Comparison of ENCODE assay signal across 1 cellular context in the genomic region with DNA sequence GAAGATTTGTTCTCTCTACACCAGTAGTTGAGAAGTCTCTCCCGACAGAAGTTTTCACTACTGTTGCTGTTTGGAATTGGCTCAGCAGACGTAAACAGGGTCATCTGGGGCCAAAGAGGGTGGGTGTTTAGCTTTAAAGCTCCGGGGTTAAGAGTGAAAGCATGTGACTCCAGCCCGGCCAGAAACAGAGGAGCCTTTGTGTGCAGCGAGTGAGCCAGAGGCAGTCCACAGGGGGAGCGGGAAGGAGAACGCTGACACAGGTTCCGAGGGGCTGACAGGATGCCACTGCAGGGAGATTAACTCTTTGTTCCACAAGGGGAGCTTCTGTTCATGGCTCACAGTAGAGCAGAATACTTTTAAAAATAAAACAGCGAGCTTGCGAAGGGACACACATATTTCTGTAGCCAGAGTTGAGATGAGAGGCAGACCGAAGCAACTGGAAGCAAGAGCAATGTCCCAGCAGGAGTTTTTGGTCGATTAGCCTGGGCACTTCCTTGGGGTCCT.
A peak's percentile ranks its signal among the peaks of the same experiment; 100 is the strongest.
TF ChIP-seq lines count a peak whose summit lies in the region.

No MANE protein-coding gene starts in this region.

TF ChIP-seq in HepG2, 621 proteins besides CTCF, POLR2A, EP300 and RAD21 (continued from another document and continues in another):
- TF ChIP-seq ZNF142 (CRISPR knock-in tag; IDR thresholded peaks at IDR 0.05) (no peak), ZNF7 (CRISPR knock-in tag; IDR thresholded peaks at IDR 0.05) (no peak), MLX (CRISPR knock-in tag; IDR thresholded peaks at IDR 0.05) (peak; percentile 83), TEAD2 (CRISPR knock-in tag; IDR thresholded peaks at IDR 0.05) (no peak), ZNF782 (CRISPR knock-in tag; IDR thresholded peaks at IDR 0.05; ENCODE audit: borderline replicate concordance) (no peak), GZF1 (CRISPR knock-in tag; IDR thresholded peaks at IDR 0.05) (no peak), ETV5 (CRISPR knock-in tag; IDR thresholded peaks at IDR 0.05; ENCODE audit: borderline replicate concordance) (peak; percentile 63; the same call in 1 of the 2 replicates), YEATS2 (CRISPR knock-in tag; IDR thresholded peaks at IDR 0.05; ENCODE audit: borderline replicate concordance) (no peak; the same call in 1 of the 2 replicates), RARG (CRISPR knock-in tag; IDR thresholded peaks at IDR 0.05; ENCODE audit: low read depth) (no peak), YY1 (IDR thresholded peaks at IDR 0.05; ENCODE audit: insufficient read depth, insufficient replicate concordance, low read depth, low read length) (peak; percentile 37), ZFYVE20 (CRISPR knock-in tag; IDR thresholded peaks at IDR 0.05; ENCODE audit: borderline replicate concordance, low read depth) (no peak), RXRB (CRISPR knock-in tag; IDR thresholded peaks at IDR 0.05; ENCODE audit: borderline replicate concordance) (peak; percentile 100), ZNF232 (CRISPR knock-in tag; IDR thresholded peaks at IDR 0.05; ENCODE audit: borderline replicate concordance) (no peak), ZNF660 (CRISPR knock-in tag; IDR thresholded peaks at IDR 0.05; ENCODE audit: borderline replicate concordance, low read depth) (no peak), ELK4 (CRISPR knock-in tag; IDR thresholded peaks at IDR 0.05; ENCODE audit: borderline replicate concordance) (no peak), ZNF335 (CRISPR knock-in tag; IDR thresholded peaks at IDR 0.05) (0 out of 2 replicates have a peak, but pooled peaks have one; percentile 50), MAZ (IDR thresholded peaks at IDR 0.05; ENCODE audit: borderline replicate concordance, low read depth, low read length) (peak; percentile 58; the same call in 1 of the 2 replicates), MAZ (CRISPR knock-in tag; IDR thresholded peaks at IDR 0.05; ENCODE audit: low read depth) (no peak), ZNF329 (CRISPR knock-in tag; IDR thresholded peaks at IDR 0.05; ENCODE audit: low read depth) (no peak), HMG20B (CRISPR knock-in tag; conservative IDR thresholded peaks at IDR 0.05) (no peak), DNMT1 (CRISPR knock-in tag; IDR thresholded peaks at IDR 0.05) (no peak), SAP130 (CRISPR knock-in tag; IDR thresholded peaks at IDR 0.05; ENCODE audit: low read depth) (peak; percentile 95), ZNF780A (CRISPR knock-in tag; IDR thresholded peaks at IDR 0.05) (no peak), E2F5 (CRISPR knock-in tag; conservative IDR thresholded peaks at IDR 0.05) (no peak), ZNF207 (IDR thresholded peaks at IDR 0.05; ENCODE audit: borderline replicate concordance) (no peak), POLR2AphosphoS2 (IDR thresholded peaks at IDR 0.05; ENCODE audit: low read depth, low read length) (0 out of 2 replicates have a peak, but pooled peaks have one; percentile 52), RCOR2 (CRISPR knock-in tag; IDR thresholded peaks at IDR 0.05) (peak; percentile 24; the same call in 1 of the 2 replicates), SSRP1 (CRISPR knock-in tag; IDR thresholded peaks at IDR 0.05) (peak; percentile 78; the same call in 1 of the 2 replicates), AHDC1 (CRISPR knock-in tag; IDR thresholded peaks at IDR 0.05; ENCODE audit: borderline replicate concordance) (peak; percentile 63; the same call in 1 of the 2 replicates), ZFAT (CRISPR knock-in tag; conservative IDR thresholded peaks at IDR 0.05) (no peak), MZF1 (CRISPR knock-in tag; IDR thresholded peaks at IDR 0.05; ENCODE audit: borderline replicate concordance) (no peak), YEATS4 (CRISPR knock-in tag; IDR thresholded peaks at IDR 0.05; ENCODE audit: borderline replicate concordance) (peak; percentile 64; the same call in 1 of the 2 replicates), ZNF530 (CRISPR knock-in tag; IDR thresholded peaks at IDR 0.05; ENCODE audit: low read depth) (no peak), AGO2 (optimal IDR thresholded peaks at IDR 0.05; ENCODE audit: low read depth, low read length) (no peak), THRA (CRISPR knock-in tag; IDR thresholded peaks at IDR 0.05; ENCODE audit: borderline replicate concordance) (peak; percentile 100)
- TF ChIP-seq, protein P1, sequence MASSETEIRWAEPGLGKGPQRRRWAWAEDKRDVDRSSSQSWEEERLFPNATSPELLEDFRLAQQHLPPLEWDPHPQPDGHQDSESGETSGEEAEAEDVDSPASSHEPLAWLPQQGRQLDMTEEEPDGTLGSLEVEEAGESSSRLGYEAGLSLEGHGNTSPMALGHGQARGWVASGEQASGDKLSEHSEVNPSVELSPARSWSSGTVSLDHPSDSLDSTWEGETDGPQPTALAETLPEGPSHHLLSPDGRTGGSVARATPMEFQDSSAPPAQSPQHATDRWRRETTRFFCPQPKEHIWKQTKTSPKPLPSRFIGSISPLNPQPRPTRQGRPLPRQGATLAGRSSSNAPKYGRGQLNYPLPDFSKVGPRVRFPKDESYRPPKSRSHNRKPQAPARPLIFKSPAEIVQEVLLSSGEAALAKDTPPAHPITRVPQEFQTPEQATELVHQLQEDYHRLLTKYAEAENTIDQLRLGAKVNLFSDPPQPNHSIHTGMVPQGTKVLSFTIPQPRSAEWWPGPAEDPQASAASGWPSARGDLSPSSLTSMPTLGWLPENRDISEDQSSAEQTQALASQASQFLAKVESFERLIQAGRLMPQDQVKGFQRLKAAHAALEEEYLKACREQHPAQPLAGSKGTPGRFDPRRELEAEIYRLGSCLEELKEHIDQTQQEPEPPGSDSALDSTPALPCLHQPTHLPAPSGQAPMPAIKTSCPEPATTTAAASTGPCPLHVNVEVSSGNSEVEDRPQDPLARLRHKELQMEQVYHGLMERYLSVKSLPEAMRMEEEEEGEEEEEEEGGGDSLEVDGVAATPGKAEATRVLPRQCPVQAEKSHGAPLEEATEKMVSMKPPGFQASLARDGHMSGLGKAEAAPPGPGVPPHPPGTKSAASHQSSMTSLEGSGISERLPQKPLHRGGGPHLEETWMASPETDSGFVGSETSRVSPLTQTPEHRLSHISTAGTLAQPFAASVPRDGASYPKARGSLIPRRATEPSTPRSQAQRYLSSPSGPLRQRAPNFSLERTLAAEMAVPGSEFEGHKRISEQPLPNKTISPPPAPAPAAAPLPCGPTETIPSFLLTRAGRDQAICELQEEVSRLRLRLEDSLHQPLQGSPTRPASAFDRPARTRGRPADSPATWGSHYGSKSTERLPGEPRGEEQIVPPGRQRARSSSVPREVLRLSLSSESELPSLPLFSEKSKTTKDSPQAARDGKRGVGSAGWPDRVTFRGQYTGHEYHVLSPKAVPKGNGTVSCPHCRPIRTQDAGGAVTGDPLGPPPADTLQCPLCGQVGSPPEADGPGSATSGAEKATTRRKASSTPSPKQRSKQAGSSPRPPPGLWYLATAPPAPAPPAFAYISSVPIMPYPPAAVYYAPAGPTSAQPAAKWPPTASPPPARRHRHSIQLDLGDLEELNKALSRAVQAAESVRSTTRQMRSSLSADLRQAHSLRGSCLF (CRISPR knock-in tag; IDR thresholded peaks at IDR 0.05; ENCODE audit: borderline replicate concordance) = no peak
